In the genomic region with DNA sequence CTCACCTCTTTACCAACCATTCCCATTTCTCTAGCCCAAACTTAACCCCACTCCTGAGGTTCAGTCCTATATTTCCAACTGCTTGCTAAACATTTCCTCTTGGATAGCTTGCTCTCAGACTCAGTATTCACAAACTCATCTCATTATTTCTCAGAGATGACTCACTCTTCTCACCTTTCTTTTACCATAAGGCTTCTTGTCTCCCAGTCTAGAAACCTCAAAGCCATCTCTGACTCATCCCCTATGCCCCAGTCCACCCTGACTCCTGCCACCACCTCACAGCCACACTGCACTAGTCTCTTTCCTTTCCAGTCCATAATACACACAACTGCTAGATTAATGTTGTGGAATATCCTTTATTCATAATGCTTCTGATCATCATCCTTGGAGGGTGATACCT, we compare ENCODE assay signal across 11 cellular contexts. TPM values are rescaled to one million over a fixed set of nuclear protein-coding genes. Genes with fewer than 3 reads are reported as not detected.
DNase-seq lines count a peak whose midpoint lies in the region; ATAC-seq and TF ChIP-seq lines count a peak whose summit lies in the region.
"Had no signal": no experiment of that assay in that cellular context is flagged by ENCODE, and none has a peak within 500 bp of the region (broad histone marks: within the 10 kb centered on the region; RNA-seq: fewer than 3 reads in every experiment).

No MANE protein-coding gene starts in this region.

- no peaks in the 10 kb centered on the region for H4K20me1 ChIP-seq in HCT116 (ENCODE audit: insufficient read depth)

- peak overlapping the region; percentile 53 for H3K4me2 ChIP-seq in HCT116 (ENCODE audit: low read length)

- TF ChIP-seq RAD21 in HCT116 (IDR thresholded peaks at IDR 0.05; ENCODE audit: low read depth) = no peak

- peaks cover 3% of the 10 kb centered on the region for H3K4me1 Mint-ChIP-seq in chondrocyte (ENCODE audit: low read depth)

- no peaks in the 10 kb centered on the region for H3K36me3 ChIP-seq in HCT116 (ENCODE audit: control insufficient read depth in 1 of 2, insufficient read depth in 2 of 2, low read length in 2 of 2)

- peaks cover 1% of the 10 kb centered on the region for H3K36me3 Mint-ChIP-seq in chondrocyte (ENCODE audit: low read depth)

- no peak for TF ChIP-seq CTCF in HCT116 (IDR thresholded peaks at IDR 0.05 in 2 of 3, conservative IDR thresholded peaks at IDR 0.05 in 1 of 3; ENCODE audit: borderline replicate concordance in 1 of 3, insufficient read depth in 1 of 3, low read depth in 2 of 3, low read length in 2 of 3)
- TF ChIP-seq CTCF in chondrocyte (IDR thresholded peaks at IDR 0.05) = no peak

- POLR2A ChIA-PET in HCT116 (lab: Charles Lee) = no interaction called here

- H3K4me3 ChIP-seq in HCT116 (replicated peaks in 1 of 2; ENCODE audit: low read depth in 1 of 2, low read length in 2 of 2) = no peak overlapping the region

- H3K9me3 ChIP-seq in HCT116 (ENCODE audit: control insufficient read depth in 1 of 2, insufficient read depth in 1 of 2, low read depth in 1 of 2, low read length in 2 of 2) = no peaks in the 10 kb centered on the region

- intact Hi-C loops in HCT116 (cut with micrococcal nuclease) (loop anchor here (10.0 kb wide), 1 partner anchor 560 kb away; no protein-coding TSS in a partner anchor), left colon (cut with DNase I, micrococcal nuclease) (no loop called here)

- no peaks in the 10 kb centered on the region for H3K79me2 ChIP-seq in HCT116 (ENCODE audit: insufficient read depth, low read length)

- H3K9me2 ChIP-seq in HCT116 (ENCODE audit: insufficient read depth) = no peaks in the 10 kb centered on the region

- no peak overlapping the region; the same call in 1 of the 2 replicates for H3K27ac ChIP-seq in HCT116 (ENCODE audit: low read depth, low read length)

- CTCF ChIA-PET in HCT116 (lab: Charles Lee) = no interaction called here

- no peak for TF ChIP-seq POLR2A in HCT116 (IDR thresholded peaks at IDR 0.05; ENCODE audit: borderline replicate concordance, extremely low read depth, insufficient read depth, insufficient read length)

- no peak overlapping the region for H3K27ac Mint-ChIP-seq in chondrocyte (ENCODE audit: unreplicated experiment)
- H3K27ac Mint-ChIP-seq: activated CD4-positive, alpha-beta T cell treated with anti-CD3 and anti-CD28 coated beads, Interleukin-2, amount 10 ng/mL, durations not matched to agents 7 days and 5 days; nephron had no signal

- peaks cover 35% of the 10 kb centered on the region for H3K27me3 Mint-ChIP-seq in chondrocyte (ENCODE audit: low read depth)

- no peaks in the 10 kb centered on the region for H3K27me3 ChIP-seq in HCT116 (ENCODE audit: insufficient read depth, low read length)

- RAD21 ChIA-PET in HCT116 (lab: Charles Lee; ENCODE audit: low non-redundant PET in 1 of 2, low total read pairs in 2 of 2, uncharacterized antibody in 2 of 2, unreplicated experiment in 2 of 2) = no interaction called here

- peaks cover 10 to 16% of the 10 kb centered on the region in 2 experiments for H3K4me1 ChIP-seq in HCT116 (ENCODE audit: control insufficient read depth in 1 of 2, insufficient read depth in 2 of 2, low read length in 2 of 2)

- DNase-seq in HCT116 (ENCODE audit: low read depth, low spot score) (peak; percentile 55), HT1080 (ENCODE audit: low read depth) (peak; percentile 86), glomerular visceral epithelial cell (ENCODE audit: extremely low spot score) (peak; percentile 72), left colon (no peak), NCI-H345 treated with DMSO at 0.1 percent for 48 hours (lab: John Stamatoyannopoulos, UW; ENCODE audit: unreplicated experiment) (no peak), DMS 273 treated with DMSO at 0.1 percent for 48 hours (lab: John Stamatoyannopoulos, UW) (no peak), chondrocyte (ENCODE audit: low spot score) (no peak)
- DNase-seq: activated CD4-positive, alpha-beta T cell treated with anti-CD3 and anti-CD28 coated beads, Interleukin-2, amount 10 ng/mL, durations not matched to agents 7 days and 5 days; NCI-H1930 had no signal

- no peak overlapping the region for H2AFZ ChIP-seq in HCT116 (ENCODE audit: low read depth, low read length, poor library complexity, severe bottlenecking)

- H3K9ac ChIP-seq in HCT116 (ENCODE audit: low read length) = no peak overlapping the region

- ATAC-seq in GM18520 (IDR thresholded peaks at IDR 0.05; ENCODE audit: unreplicated experiment) (peak; percentile 95), HCT116 (peak; percentile 86), left colon (no peak)

- BruUV-seq in HCT116 (replicated peaks; lab: Mats Ljungman, UMichigan) = no TSS peak

- H3K4me3 Mint-ChIP-seq in chondrocyte (ENCODE audit: unreplicated experiment) = no peak overlapping the region
- H3K4me3 Mint-ChIP-seq: activated CD4-positive, alpha-beta T cell treated with anti-CD3 and anti-CD28 coated beads, Interleukin-2, amount 10 ng/mL, durations not matched to agents 7 days and 5 days; nephron had no signal

- H3K9me3 Mint-ChIP-seq in chondrocyte (ENCODE audit: low read depth) = peaks cover 9% of the 10 kb centered on the region
- H3K9me3 Mint-ChIP-seq: activated CD4-positive, alpha-beta T cell treated with anti-CD3 and anti-CD28 coated beads, Interleukin-2, amount 10 ng/mL, durations not matched to agents 7 days and 5 days had no signal

TF ChIP-seq in HCT116, 20 proteins besides CTCF, POLR2A, EP300 and RAD21:
- TF ChIP-seq FOSL1 (IDR thresholded peaks at IDR 0.05; ENCODE audit: low read depth) (peak; percentile 85), ELF1 (IDR thresholded peaks at IDR 0.05; ENCODE audit: borderline replicate concordance, low read depth) (no peak), SP1 (IDR thresholded peaks at IDR 0.05; ENCODE audit: low read depth) (peak; percentile 53; the same call in 1 of the 2 replicates), SRF (IDR thresholded peaks at IDR 0.05; ENCODE audit: low read depth) (peak; percentile 49; the same call in 1 of the 2 replicates), JUND (IDR thresholded peaks at IDR 0.05) (peak; percentile 87), TCF7L2 (IDR thresholded peaks at IDR 0.05; ENCODE audit: borderline replicate concordance, extremely low read depth, insufficient read depth, insufficient read length) (peak; percentile 26), SIN3A (IDR thresholded peaks at IDR 0.05; ENCODE audit: low read depth) (no peak), CBX3 (IDR thresholded peaks at IDR 0.05; ENCODE audit: low read depth) (peak; percentile 62; the same call in 1 of the 2 replicates)
- TF ChIP-seq, protein P1, sequence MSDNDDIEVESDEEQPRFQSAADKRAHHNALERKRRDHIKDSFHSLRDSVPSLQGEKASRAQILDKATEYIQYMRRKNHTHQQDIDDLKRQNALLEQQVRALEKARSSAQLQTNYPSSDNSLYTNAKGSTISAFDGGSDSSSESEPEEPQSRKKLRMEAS (IDR thresholded peaks at IDR 0.05) = peak; percentile 51; the same call in 1 of the 2 replicates

RNA-seq across cellular contexts. Expression of a gene that starts 4.8 kb away (rescaled TPM):
- total RNA-seq in HCT116 (2021; ENCODE audit: unreplicated experiment) = 0.42 TPM
- polyA plus RNA-seq in HCT116 (2012) = 0.34 and 0.37 TPM in 2 replicates
- 0.03 and 0.08 TPM in 2 replicates for total RNA-seq in HT1080 (2014; rRNA removed; shearing (Covaris generic))
- polyA plus RNA-seq in HT1080 (2015; cell fraction: cytosol; rRNA removed) = 0.03 TPM in 1 of 2 replicates, not detected in the other
- polyA plus RNA-seq in HT1080 (2015; cell fraction: nucleus; rRNA removed) = 0.16 TPM in 1 of 2 replicates, not detected in the other
- total RNA-seq in left colon = under 1 TPM; 0.17 to 0.27 TPM
- total RNA-seq in chondrocyte = 0.07 TPM in 2 of 3 replicates, not detected in the other
- total RNA-seq: activated CD4-positive, alpha-beta T cell treated with anti-CD3 and anti-CD28 coated beads, Interleukin-2, amount 10 ng/mL, durations not matched to agents 7 days and 5 days had no signal

Comparison
In these comparisons a context has a peak if more than half of its experiments do, and no peak if none do; other contexts are left out.
1. DNase-seq: peak in HCT116 (single experiment), HT1080 (single experiment) and glomerular visceral epithelial cell (single experiment); none in left colon (0 of 2), NCI-H345 treated with DMSO at 0.1 percent for 48 hours (single experiment), DMS 273 treated with DMSO at 0.1 percent for 48 hours (single experiment) and chondrocyte (single experiment).